1 cellular context compared by ENCODE assay signal in genomic region chr3:43017038-43017437, GRCh38.
TF ChIP-seq lines count a peak whose summit lies in the region.

No MANE protein-coding gene starts in this region.

TF ChIP-seq in K562, 482 proteins besides CTCF, POLR2A, EP300 and RAD21 (continued from another document):
- TF ChIP-seq HNRNPLL (IDR thresholded peaks at IDR 0.05; ENCODE audit: low read depth, low read length, poor library complexity, severe bottlenecking) (no peak), MXI1 (IDR thresholded peaks at IDR 0.05; ENCODE audit: low read depth, low read length) (no peak), CCAR2 (IDR thresholded peaks at IDR 0.05; ENCODE audit: low read depth, low read length) (no peak), HLTF (IDR thresholded peaks at IDR 0.05) (no peak)
- TF ChIP-seq, protein P1, sequence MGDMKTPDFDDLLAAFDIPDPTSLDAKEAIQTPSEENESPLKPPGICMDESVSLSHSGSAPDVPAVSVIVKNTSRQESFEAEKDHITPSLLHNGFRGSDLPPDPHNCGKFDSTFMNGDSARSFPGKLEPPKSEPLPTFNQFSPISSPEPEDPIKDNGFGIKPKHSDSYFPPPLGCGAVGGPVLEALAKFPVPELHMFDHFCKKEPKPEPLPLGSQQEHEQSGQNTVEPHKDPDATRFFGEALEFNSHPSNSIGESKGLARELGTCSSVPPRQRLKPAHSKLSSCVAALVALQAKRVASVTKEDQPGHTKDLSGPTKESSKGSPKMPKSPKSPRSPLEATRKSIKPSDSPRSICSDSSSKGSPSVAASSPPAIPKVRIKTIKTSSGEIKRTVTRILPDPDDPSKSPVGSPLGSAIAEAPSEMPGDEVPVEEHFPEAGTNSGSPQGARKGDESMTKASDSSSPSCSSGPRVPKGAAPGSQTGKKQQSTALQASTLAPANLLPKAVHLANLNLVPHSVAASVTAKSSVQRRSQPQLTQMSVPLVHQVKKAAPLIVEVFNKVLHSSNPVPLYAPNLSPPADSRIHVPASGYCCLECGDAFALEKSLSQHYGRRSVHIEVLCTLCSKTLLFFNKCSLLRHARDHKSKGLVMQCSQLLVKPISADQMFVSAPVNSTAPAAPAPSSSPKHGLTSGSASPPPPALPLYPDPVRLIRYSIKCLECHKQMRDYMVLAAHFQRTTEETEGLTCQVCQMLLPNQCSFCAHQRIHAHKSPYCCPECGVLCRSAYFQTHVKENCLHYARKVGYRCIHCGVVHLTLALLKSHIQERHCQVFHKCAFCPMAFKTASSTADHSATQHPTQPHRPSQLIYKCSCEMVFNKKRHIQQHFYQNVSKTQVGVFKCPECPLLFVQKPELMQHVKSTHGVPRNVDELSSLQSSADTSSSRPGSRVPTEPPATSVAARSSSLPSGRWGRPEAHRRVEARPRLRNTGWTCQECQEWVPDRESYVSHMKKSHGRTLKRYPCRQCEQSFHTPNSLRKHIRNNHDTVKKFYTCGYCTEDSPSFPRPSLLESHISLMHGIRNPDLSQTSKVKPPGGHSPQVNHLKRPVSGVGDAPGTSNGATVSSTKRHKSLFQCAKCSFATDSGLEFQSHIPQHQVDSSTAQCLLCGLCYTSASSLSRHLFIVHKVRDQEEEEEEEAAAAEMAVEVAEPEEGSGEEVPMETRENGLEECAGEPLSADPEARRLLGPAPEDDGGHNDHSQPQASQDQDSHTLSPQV (IDR thresholded peaks at IDR 0.05) = no peak
